Comparison of ENCODE assay signal across 30 cellular contexts in genomic region chr6:156841508-156841907, GRCh38.
"Had no signal": no experiment of that assay in that cellular context is flagged by ENCODE, and none has a peak within 500 bp of the region (broad histone marks: within the 10 kb centered on the region; RNA-seq: fewer than 3 reads in every experiment).

No MANE protein-coding gene starts in this region.

- H3K27ac Mint-ChIP-seq: activated CD4-positive, alpha-beta T cell treated with anti-CD3 and anti-CD28 coated beads for 36 hours; activated CD8-positive, alpha-beta memory T cell treated with anti-CD3 and anti-CD28 coated beads, Interleukin-2, amount 10 ng/mL, durations not matched to agents 7 days and 5 days; activated CD8-positive, alpha-beta T cell treated with anti-CD3 and anti-CD28 coated beads, Interleukin-2, amount 10 ng/mL, durations not matched to agents 7 days and 5 days; activated naive CD4-positive, alpha-beta T cell treated with anti-CD3 and anti-CD28 coated beads for 36 hours; activated naive CD8-positive, alpha-beta T cell treated with anti-CD3 and anti-CD28 coated beads for 36 hours had no signal

- H3K4me3 ChIP-seq: adrenal gland, ascending aorta, esophagus squamous epithelium, ovary, sigmoid colon, thoracic aorta had no signal

- H3K36me3 ChIP-seq: adrenal gland, ascending aorta, esophagus squamous epithelium, ovary, sigmoid colon, thoracic aorta had no signal

- FAIRE-seq: frontal cortex, keratinocyte, small intestine, urothelium cell line had no signal

- DNase-seq: activated CD4-positive, alpha-beta T cell treated with anti-CD3 and anti-CD28 coated beads for 36 hours; activated CD4-positive, CD25-positive, alpha-beta regulatory T cell; activated CD8-positive, alpha-beta memory T cell treated with anti-CD3 and anti-CD28 coated beads, Interleukin-2, amount 10 ng/mL, durations not matched to agents 7 days and 5 days; activated CD8-positive, alpha-beta T cell treated with anti-CD3 and anti-CD28 coated beads, Interleukin-2, amount 10 ng/mL, durations not matched to agents 7 days and 5 days; activated effector memory CD4-positive, alpha-beta T cell treated with Interleukin-2 at 50 U/mL for 16 hours; activated naive CD4-positive, alpha-beta T cell treated with anti-CD3 and anti-CD28 coated beads for 36 hours; activated naive CD8-positive, alpha-beta T cell treated with anti-CD3 and anti-CD28 coated beads for 36 hours; activated T-cell treated with anti-CD3 and anti-CD28 coated beads, Interleukin-2, amount 50 U/mL, for 48 hours; adrenal gland; caudate nucleus; esophagus squamous epithelium; glutamatergic neuron; hippocampal formation; left cardiac atrium; midbrain; naive thymus-derived CD4-positive, alpha-beta T cell; ovary; retina; sigmoid colon; small intestine; stimulated activated CD4-positive, alpha-beta T cell treated with anti-CD3 and anti-CD28 coated beads, Interleukin-1b, Interleukin-23, amount 100 ng/mL, for 48 hours; stimulated activated naive CD4-positive, alpha-beta T cell treated with Interleukin-2 at 50 U/mL for 16 hours; trophoblast cell had no signal

- H3K4me3 Mint-ChIP-seq: activated CD4-positive, alpha-beta T cell treated with anti-CD3 and anti-CD28 coated beads for 36 hours; activated CD8-positive, alpha-beta memory T cell treated with anti-CD3 and anti-CD28 coated beads, Interleukin-2, amount 10 ng/mL, durations not matched to agents 7 days and 5 days; activated CD8-positive, alpha-beta T cell treated with anti-CD3 and anti-CD28 coated beads, Interleukin-2, amount 10 ng/mL, durations not matched to agents 7 days and 5 days; activated naive CD4-positive, alpha-beta T cell treated with anti-CD3 and anti-CD28 coated beads for 36 hours; activated naive CD8-positive, alpha-beta T cell treated with anti-CD3 and anti-CD28 coated beads for 36 hours; brain had no signal

- H3K27ac ChIP-seq: ovary, sigmoid colon, thoracic aorta had no signal

- H3K9me3 ChIP-seq: adrenal gland, ascending aorta, esophagus squamous epithelium, ovary, sigmoid colon, thoracic aorta had no signal

- H3K9me3 Mint-ChIP-seq: activated naive CD4-positive, alpha-beta T cell treated with anti-CD3 and anti-CD28 coated beads for 36 hours; activated naive CD8-positive, alpha-beta T cell treated with anti-CD3 and anti-CD28 coated beads for 36 hours; naive thymus-derived CD4-positive, alpha-beta T cell had no signal

- H3K27me3 ChIP-seq: adrenal gland, ascending aorta, esophagus squamous epithelium, ovary, sigmoid colon had no signal

- H3K27me3 Mint-ChIP-seq: activated CD4-positive, alpha-beta T cell treated with anti-CD3 and anti-CD28 coated beads for 36 hours; activated CD8-positive, alpha-beta memory T cell treated with anti-CD3 and anti-CD28 coated beads, Interleukin-2, amount 10 ng/mL, durations not matched to agents 7 days and 5 days; activated naive CD8-positive, alpha-beta T cell treated with anti-CD3 and anti-CD28 coated beads for 36 hours; brain; naive thymus-derived CD4-positive, alpha-beta T cell; progenitor cell of endocrine pancreas had no signal

- ATAC-seq: activated CD4-positive, alpha-beta T cell treated with anti-CD3 and anti-CD28 coated beads for 36 hours; activated CD8-positive, alpha-beta memory T cell treated with anti-CD3 and anti-CD28 coated beads, Interleukin-2, amount 10 ng/mL, durations not matched to agents 7 days and 5 days; activated CD8-positive, alpha-beta T cell treated with anti-CD3 and anti-CD28 coated beads, Interleukin-2, amount 10 ng/mL, durations not matched to agents 7 days and 5 days; left cardiac atrium; naive thymus-derived CD4-positive, alpha-beta T cell had no signal
